ENCODE assay signal across 9 cellular contexts in the genomic region with DNA sequence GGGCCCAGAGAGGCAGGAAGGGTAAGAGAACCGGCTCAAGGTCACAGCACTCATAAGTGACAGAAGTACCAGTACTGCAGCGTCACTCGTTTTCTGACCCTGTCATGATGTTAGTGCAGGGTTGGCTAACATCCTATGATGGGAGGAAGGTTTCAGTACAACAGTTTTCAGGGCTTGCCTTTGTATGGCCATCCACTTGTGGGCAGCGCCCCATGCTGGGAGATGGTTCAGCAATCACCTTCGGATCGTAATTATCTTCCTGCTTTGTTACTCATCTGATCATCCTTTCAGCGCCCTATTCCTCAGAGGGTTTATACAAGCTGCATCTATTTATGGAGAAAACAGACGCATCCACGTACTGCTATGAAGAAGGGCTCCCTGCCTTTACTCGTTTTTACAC. TPM values are rescaled to one million over a fixed set of nuclear protein-coding genes. Genes with fewer than 3 reads are reported as not detected.
A peak's percentile ranks its signal among the peaks of the same experiment; 100 is the strongest.
DNase-seq lines count a peak whose midpoint lies in the region; ATAC-seq, FAIRE-seq and TF ChIP-seq lines count a peak whose summit lies in the region.
"Had no signal": no experiment of that assay in that cellular context is flagged by ENCODE, and none has a peak within 500 bp of the region (broad histone marks: within the 10 kb centered on the region; RNA-seq: fewer than 3 reads in every experiment).

No MANE protein-coding gene starts in this region.

- CTCF ChIA-PET in MCF 10A (lab: Yijun Ruan, JAX) = no interaction called here
- CTCF ChIA-PET in activated CD8-positive, alpha-beta T cell treated with anti-CD3 and anti-CD28 coated beads for 36 hours (lab: Charles Lee) = no interaction called here

- no peak for TF ChIP-seq POLR2A in breast epithelium (IDR thresholded peaks at IDR 0.05)

- POLR2A ChIA-PET in MCF 10A (lab: Yijun Ruan, JAX) = interaction anchor here (0.7 kb wide), 1 partner anchor 137 kb away, joined by 3 read pairs; no protein-coding TSS in a partner anchor
- POLR2A ChIA-PET in activated CD8-positive, alpha-beta T cell treated with anti-CD3 and anti-CD28 coated beads for 36 hours (lab: Charles Lee) = no interaction called here

- H3K36me3 ChIP-seq in breast epithelium (no peaks in the 10 kb centered on the region), astrocyte (ENCODE audit: insufficient read depth, low read length) (peaks cover 9% of the 10 kb centered on the region), aorta (ENCODE audit: control insufficient read depth in 1 of 2, insufficient read depth in 2 of 2, low read length in 1 of 2) (no peaks in the 10 kb centered on the region), small intestine (ENCODE audit: control insufficient read depth in 2 of 2, insufficient read depth in 2 of 2, low read length in 2 of 2) (no peaks in the 10 kb centered on the region)

- intact Hi-C loops in breast epithelium (cut with DNase I; ENCODE audit: low total_unique reads) = no loop called here
- intact Hi-C loops in MCF 10A (cut with micrococcal nuclease) = loop anchor here (5.0 kb wide), 1 partner anchor 327 kb away; no protein-coding TSS in a partner anchor
- intact Hi-C loops in aorta (cut with DNase I) = loop anchor here (5.0 kb wide), 4 partner anchors 73 to 327 kb away; no protein-coding TSS in a partner anchor
- intact Hi-C loops in activated CD8-positive, alpha-beta T cell treated with anti-CD3 and anti-CD28 coated beads for 36 hours (cut with micrococcal nuclease) = no loop called here

- H3K4me1 Mint-ChIP-seq in MCF 10A (ENCODE audit: insufficient read depth, unreplicated experiment) (peaks cover 5% of the 10 kb centered on the region), astrocyte (ENCODE audit: low read depth, unreplicated experiment) (peaks cover 39% of the 10 kb centered on the region), immature natural killer cell (peaks cover 5 to 13% of the 10 kb centered on the region in 2 donors)
- H3K4me1 Mint-ChIP-seq in activated CD8-positive, alpha-beta T cell treated with anti-CD3 and anti-CD28 coated beads for 36 hours (ENCODE audit: low read depth) = peaks cover 9% of the 10 kb centered on the region

- no peak overlapping the region for H2AFZ ChIP-seq in astrocyte (ENCODE audit: low read depth, low read length)

- H3K4me3 Mint-ChIP-seq in MCF 10A (ENCODE audit: unreplicated experiment) = no peak overlapping the region
- peak overlapping the region; percentile 98 for H3K4me3 Mint-ChIP-seq in astrocyte (ENCODE audit: unreplicated experiment)
- H3K4me3 Mint-ChIP-seq in immature natural killer cell = no peak overlapping the region
- no peak overlapping the region for H3K4me3 Mint-ChIP-seq in activated CD8-positive, alpha-beta T cell treated with anti-CD3 and anti-CD28 coated beads for 36 hours

- peak overlapping the region; percentile 97 for H3K4me2 ChIP-seq in astrocyte (ENCODE audit: low read length)

- H3K27me3 ChIP-seq in breast epithelium = peaks cover 0 to 6% of the 10 kb centered on the region in 2 donors
- no peaks in the 10 kb centered on the region for H3K27me3 ChIP-seq in astrocyte (ENCODE audit: insufficient read depth, low read length)
- no peaks in the 10 kb centered on the region for H3K27me3 ChIP-seq in aorta (ENCODE audit: control insufficient read depth in 1 of 2, insufficient read depth in 2 of 2, low read length in 1 of 2)
- peaks cover 8 to 10% of the 10 kb centered on the region in 2 donors for H3K27me3 ChIP-seq in small intestine (ENCODE audit: control insufficient read depth in 2 of 2, insufficient read depth in 2 of 2, low read length in 2 of 2)

- H3K9me3 Mint-ChIP-seq in MCF 10A (ENCODE audit: unreplicated experiment) = no peaks in the 10 kb centered on the region
- no peaks in the 10 kb centered on the region for H3K9me3 Mint-ChIP-seq in astrocyte (ENCODE audit: unreplicated experiment)
- H3K9me3 Mint-ChIP-seq in immature natural killer cell = no peaks in the 10 kb centered on the region
- H3K9me3 Mint-ChIP-seq in activated CD8-positive, alpha-beta T cell treated with anti-CD3 and anti-CD28 coated beads for 36 hours = no peaks in the 10 kb centered on the region

- peaks cover 73% of the 10 kb centered on the region for H3K79me2 ChIP-seq in astrocyte (ENCODE audit: insufficient read depth, low read length)

- BruUV-seq in MCF 10A (replicated peaks; lab: Mats Ljungman, UMichigan) = no TSS peak

- peaks cover 54% of the 10 kb centered on the region for H4K20me1 ChIP-seq in astrocyte (ENCODE audit: insufficient read depth, low read length)

- TF ChIP-seq CTCF in breast epithelium (IDR thresholded peaks at IDR 0.05) (no peak), MCF 10A (IDR thresholded peaks at IDR 0.05; ENCODE audit: unreplicated experiment) (no peak), astrocyte (IDR thresholded peaks at IDR 0.05; ENCODE audit: insufficient read depth, low read depth, low read length) (no peak)
- TF ChIP-seq CTCF in activated CD8-positive, alpha-beta T cell treated with anti-CD3 and anti-CD28 coated beads for 36 hours (IDR thresholded peaks at IDR 0.05) = no peak

- H3K9me3 ChIP-seq in breast epithelium = no peaks in the 10 kb centered on the region
- no peaks in the 10 kb centered on the region for H3K9me3 ChIP-seq in astrocyte (ENCODE audit: insufficient read depth, low read depth, low read length)
- H3K9me3 ChIP-seq in aorta (ENCODE audit: control insufficient read depth, low read length) = no peaks in the 10 kb centered on the region
- no peaks in the 10 kb centered on the region for H3K9me3 ChIP-seq in small intestine (ENCODE audit: control insufficient read depth, low read depth)

- DNase-seq in breast epithelium (ENCODE audit: low spot score in 2 of 2) (no peak), MCF 10A (ENCODE audit: unreplicated experiment) (no peak), astrocyte (ENCODE audit: low read depth) (peak; percentile 46), iris pigment epithelial cell (ENCODE audit: low read depth) (peak; percentile 15), aorta (peak in 1 of 2 donors; percentile 49), immature natural killer cell (no peak), small intestine (no peak)
- DNase-seq in activated CD8-positive, alpha-beta T cell treated with anti-CD3 and anti-CD28 coated beads for 36 hours = no peak
- DNase-seq: effector CD8-positive, alpha-beta T cell had no signal

- H3K27ac Mint-ChIP-seq in MCF 10A (ENCODE audit: low read depth, unreplicated experiment) (no peak overlapping the region), astrocyte (ENCODE audit: unreplicated experiment) (peak overlapping the region; percentile 50), immature natural killer cell (no peak overlapping the region)
- no peak overlapping the region for H3K27ac Mint-ChIP-seq in activated CD8-positive, alpha-beta T cell treated with anti-CD3 and anti-CD28 coated beads for 36 hours

- FAIRE-seq in astrocyte (lab: Jason Lieb, UNC) (no peak), small intestine (lab: Jason Lieb, UNC) (no peak)

- peaks cover 11% of the 10 kb centered on the region for H3K27me3 Mint-ChIP-seq in MCF 10A (ENCODE audit: insufficient read depth, unreplicated experiment)
- H3K27me3 Mint-ChIP-seq in astrocyte (ENCODE audit: low read depth, unreplicated experiment) = no peaks in the 10 kb centered on the region
- peaks cover 16 to 26% (median 23%) of the 10 kb centered on the region in 3 donors for H3K27me3 Mint-ChIP-seq in immature natural killer cell (ENCODE audit: low read depth in 3 of 3)
- peaks cover 56% of the 10 kb centered on the region for H3K27me3 Mint-ChIP-seq in activated CD8-positive, alpha-beta T cell treated with anti-CD3 and anti-CD28 coated beads for 36 hours

- H3K4me3 ChIP-seq in breast epithelium (peak overlapping the region in 2 of 3 donors; percentile 72 to 98), astrocyte (ENCODE audit: insufficient read depth, low read depth, low read length) (peak overlapping the region; percentile 94), aorta (ENCODE audit: low read length in 2 of 2) (peak overlapping the region; percentile 88 to 96), small intestine (ENCODE audit: low read depth in 1 of 2, low read length in 2 of 2) (no peak overlapping the region)

- H3K36me3 Mint-ChIP-seq in MCF 10A (ENCODE audit: insufficient read depth, unreplicated experiment) (no peaks in the 10 kb centered on the region), astrocyte (ENCODE audit: low read depth, unreplicated experiment) (peaks cover 13% of the 10 kb centered on the region), immature natural killer cell (no peaks in the 10 kb centered on the region)
- H3K36me3 Mint-ChIP-seq in activated CD8-positive, alpha-beta T cell treated with anti-CD3 and anti-CD28 coated beads for 36 hours (ENCODE audit: low read depth) = no peaks in the 10 kb centered on the region

- H3K27ac ChIP-seq in breast epithelium (peak overlapping the region in 1 of 2 donors; percentile 65), astrocyte (ENCODE audit: low read depth, low read length) (peak overlapping the region; percentile 15), aorta (ENCODE audit: low read depth in 1 of 2, low read length in 2 of 2) (peak overlapping the region; percentile 62 to 92), small intestine (ENCODE audit: low read depth in 1 of 2, low read length in 1 of 2) (no peak overlapping the region)

- peak overlapping the region; percentile 93 for H3K9ac ChIP-seq in astrocyte (ENCODE audit: low read length)

- ATAC-seq in aorta (ENCODE audit: low FRiP score) = no peak
- ATAC-seq in activated CD8-positive, alpha-beta T cell treated with anti-CD3 and anti-CD28 coated beads for 36 hours = no peak

- peaks cover 0 to 4% of the 10 kb centered on the region in 2 donors for H3K4me1 ChIP-seq in breast epithelium
- peaks cover 28% of the 10 kb centered on the region for H3K4me1 ChIP-seq in astrocyte (ENCODE audit: insufficient read depth, low read length)
- peaks cover 2 to 6% of the 10 kb centered on the region in 2 donors for H3K4me1 ChIP-seq in aorta (ENCODE audit: control insufficient read depth in 1 of 2, insufficient read depth in 2 of 2, low read length in 2 of 2)
- H3K4me1 ChIP-seq in small intestine (ENCODE audit: control insufficient read depth in 2 of 2, insufficient read depth in 1 of 2, low read depth in 1 of 2, low read length in 1 of 2) = peaks cover 0 to 3% of the 10 kb centered on the region in 2 donors

- 3 to 4% methylated on average over 10 of the region's 10 CpGs for WGBS in aorta, 2 donors
- WGBS in small intestine, 3 donors = 73 to 77% (median 75%) methylated on average over 10 of the region's 10 CpGs

RNA-seq across cellular contexts. Expression of gene MAP1B, which starts 2.4 kb away (rescaled TPM):
- 1,000 to 10,000 TPM in 1 of 3 donors, 100 to 1,000 TPM in 2; 258 to 2,233 (median 271) TPM for total RNA-seq in breast epithelium
- 43.8 and 56.0 TPM in 2 replicates for total RNA-seq in MCF 10A (2022)
- 386 and 476 TPM in 2 replicates for total RNA-seq in astrocyte
- total RNA-seq in aorta = 100 to 1,000 TPM; 382 to 754 TPM
- polyA plus RNA-seq in aorta = 10 to 100 TPM; 27.2 to 66.5 TPM
- under 1 TPM; 0.02 to 0.30 (median 0.15) TPM for polyA plus RNA-seq in immature natural killer cell
- total RNA-seq in activated CD8-positive, alpha-beta T cell treated with anti-CD3 and anti-CD28 coated beads for 36 hours = under 1 TPM; 0.09 to 0.25 TPM
- polyA plus RNA-seq in small intestine = 1 to 10 TPM in 2 of 3 donors, under 1 TPM in 1; 0.45 to 7.4 (median 1.1) TPM

Comparison
In these comparisons a context has a peak if more than half of its experiments do, and no peak if none do; other contexts are left out.
1. intact Hi-C loops: an anchor here in MCF 10A (5.0 kb wide) and aorta (5.0 kb wide); none called in breast epithelium and activated CD8-positive, alpha-beta T cell treated with anti-CD3 and anti-CD28 coated beads for 36 hours.
2. DNase-seq: peak in astrocyte (single experiment) and iris pigment epithelial cell (single experiment); none in breast epithelium (0 of 2), MCF 10A (single experiment), immature natural killer cell (0 of 3), activated CD8-positive, alpha-beta T cell treated with anti-CD3 and anti-CD28 coated beads for 36 hours (single experiment) and small intestine (single experiment).
3. H3K27ac ChIP-seq: peak in astrocyte (single experiment) and aorta (2 of 2); none in small intestine (0 of 2).
4. H3K4me3 ChIP-seq: peak in breast epithelium (2 of 3), astrocyte (single experiment) and aorta (2 of 2); none in small intestine (0 of 2).
5. RNA of gene MAP1B, which starts 2.4 kb away (total RNA-seq): 382 to 754 TPM in aorta, 386 to 476 TPM in astrocyte, 258 to 2,233 TPM in breast epithelium and 43.8 to 56.0 TPM in MCF 10A; 0.09 to 0.25 TPM in activated CD8-positive, alpha-beta T cell treated with anti-CD3 and anti-CD28 coated beads for 36 hours; every median in the first group is over 10 times any median in the second.